15 cellular contexts compared by ENCODE assay signal in genomic region chr3:71488391-71488809, GRCh38.
DNase-seq lines count a peak whose midpoint lies in the region; ATAC-seq and TF ChIP-seq lines count a peak whose summit lies in the region.
"Had no signal": no experiment of that assay in that cellular context is flagged by ENCODE, and none has a peak within 500 bp of the region (broad histone marks: within the 10 kb centered on the region; RNA-seq: fewer than 3 reads in every experiment).

No MANE protein-coding gene starts in this region.

- peak; percentile 25 for DNase-seq in activated CD4-positive, alpha-beta T cell treated with anti-CD3 and anti-CD28 coated beads for 1 hour
- no peak for DNase-seq in activated CD4-positive, alpha-beta T cell treated with anti-CD3 and anti-CD28 coated beads, Interleukin-2, amount 50 U/mL, for 48 hours
- DNase-seq in NCI-H146 treated with DMSO at 0.1 percent for 48 hours (lab: John Stamatoyannopoulos, UW; ENCODE audit: unreplicated experiment), result peak; percentile 45
- DNase-seq in activated CD4-positive, alpha-beta T cell treated with anti-CD3 and anti-CD28 coated beads, Interleukin-2, amount 10 ng/mL, durations not matched to agents 24 days and 14 days, result no peak
- no peak for DNase-seq in memory B cell (ENCODE audit: low spot score in 2 of 2)
- DNase-seq in foreskin keratinocyte, result no peak
- DNase-seq in thyroid gland, result no peak
- DNase-seq: activated effector memory CD4-positive, alpha-beta T cell treated with Interleukin-2 at 50 U/mL for 16 hours; foreskin melanocyte; WERI-Rb-1 had no signal

- intact Hi-C loops in activated CD4-positive, alpha-beta T cell treated with anti-CD3 and anti-CD28 coated beads, Interleukin-2, amount 10 ng/mL, durations not matched to agents 24 days and 14 days (cut with micrococcal nuclease), result no loop called here
- intact Hi-C loops in thyroid gland (cut with DNase I), result no loop called here

- H3K4me3 Mint-ChIP-seq in activated CD4-positive, alpha-beta T cell treated with anti-CD3 and anti-CD28 coated beads, Interleukin-2, amount 10 ng/mL, durations not matched to agents 24 days and 14 days, result peak overlapping the region; percentile 51
- H3K4me3 Mint-ChIP-seq in memory B cell, result no peak overlapping the region
- H3K4me3 Mint-ChIP-seq: neural crest cell had no signal

- H3K27ac Mint-ChIP-seq in activated CD4-positive, alpha-beta T cell treated with anti-CD3 and anti-CD28 coated beads, Interleukin-2, amount 10 ng/mL, durations not matched to agents 24 days and 14 days, result peak overlapping the region; percentile 67
- H3K27ac Mint-ChIP-seq in memory B cell, result peak overlapping the region; percentile 35

- peaks cover 21% of the 10 kb centered on the region for H3K36me3 Mint-ChIP-seq in activated CD4-positive, alpha-beta T cell treated with anti-CD3 and anti-CD28 coated beads, Interleukin-2, amount 10 ng/mL, durations not matched to agents 24 days and 14 days (ENCODE audit: low read depth)
- peaks cover 7% of the 10 kb centered on the region for H3K36me3 Mint-ChIP-seq in memory B cell

- no peaks in the 10 kb centered on the region for H3K27me3 ChIP-seq in foreskin keratinocyte
- no peaks in the 10 kb centered on the region for H3K27me3 ChIP-seq in thyroid gland

- H3K9me3 ChIP-seq in thyroid gland, result no peaks in the 10 kb centered on the region

- TF ChIP-seq POLR2A in thyroid gland (IDR thresholded peaks at IDR 0.05), result no peak

- H3K4me1 ChIP-seq in foreskin keratinocyte (no peaks in the 10 kb centered on the region), thyroid gland (no peaks in the 10 kb centered on the region)

- WGBS in thyroid gland, 2 donors, result 75 to 86% methylated on average over 6 of the region's 6 CpGs

- ATAC-seq in memory B cell (ENCODE audit: low read depth) (no peak), HG03521 (IDR thresholded peaks at IDR 0.05; ENCODE audit: unreplicated experiment) (no peak), foreskin keratinocyte (no peak)
- ATAC-seq: sciatic nerve had no signal

- no peaks in the 10 kb centered on the region for H3K27me3 Mint-ChIP-seq in activated CD4-positive, alpha-beta T cell treated with anti-CD3 and anti-CD28 coated beads, Interleukin-2, amount 10 ng/mL, durations not matched to agents 24 days and 14 days
- H3K27me3 Mint-ChIP-seq in memory B cell, result no peaks in the 10 kb centered on the region

- H3K36me3 ChIP-seq in thyroid gland, result no peaks in the 10 kb centered on the region
- H3K36me3 ChIP-seq: WERI-Rb-1 had no signal

- peaks cover 52% of the 10 kb centered on the region for H3K4me1 Mint-ChIP-seq in activated CD4-positive, alpha-beta T cell treated with anti-CD3 and anti-CD28 coated beads, Interleukin-2, amount 10 ng/mL, durations not matched to agents 24 days and 14 days
- H3K4me1 Mint-ChIP-seq in memory B cell, result peaks cover 14% of the 10 kb centered on the region
- H3K4me1 Mint-ChIP-seq: neural crest cell had no signal

- no peak overlapping the region for H3K4me3 ChIP-seq in thyroid gland (replicated peaks in 1 of 3)
- H3K4me3 ChIP-seq: lung, SK-N-MC had no signal

- TF ChIP-seq CTCF in foreskin keratinocyte (conservative IDR thresholded peaks at IDR 0.05) (no peak), thyroid gland (IDR thresholded peaks at IDR 0.05) (no peak)

- H3K9me3 Mint-ChIP-seq in activated CD4-positive, alpha-beta T cell treated with anti-CD3 and anti-CD28 coated beads, Interleukin-2, amount 10 ng/mL, durations not matched to agents 24 days and 14 days, result peaks cover 21% of the 10 kb centered on the region
- H3K9me3 Mint-ChIP-seq in memory B cell, result peaks cover 5% of the 10 kb centered on the region

- H3K27ac ChIP-seq in foreskin keratinocyte, result no peak overlapping the region
- no peak overlapping the region for H3K27ac ChIP-seq in thyroid gland
- H3K27ac ChIP-seq: SK-N-MC, WERI-Rb-1 had no signal

Comparison
In these comparisons a context has a peak if more than half of its experiments do, and no peak if none do; other contexts are left out.
1. DNase-seq: peak in activated CD4-positive, alpha-beta T cell treated with anti-CD3 and anti-CD28 coated beads for 1 hour (single experiment) and NCI-H146 treated with DMSO at 0.1 percent for 48 hours (single experiment); none in activated CD4-positive, alpha-beta T cell treated with anti-CD3 and anti-CD28 coated beads, Interleukin-2, amount 50 U/mL, for 48 hours (0 of 2), activated CD4-positive, alpha-beta T cell treated with anti-CD3 and anti-CD28 coated beads, Interleukin-2, amount 10 ng/mL, durations not matched to agents 24 days and 14 days (single experiment), memory B cell (0 of 2), foreskin keratinocyte (0 of 2) and thyroid gland (0 of 2).